Comparison of ENCODE assay signal across 22 cellular contexts in genomic region chr13:44857061-44857460, GRCh38.
DNase-seq lines count a peak whose midpoint lies in the region; ATAC-seq and TF ChIP-seq lines count a peak whose summit lies in the region.
"Had no signal": no experiment of that assay in that cellular context is flagged by ENCODE, and none has a peak within 500 bp of the region (broad histone marks: within the 10 kb centered on the region; RNA-seq: fewer than 3 reads in every experiment).

No MANE protein-coding gene starts in this region.

- H3K27ac Mint-ChIP-seq in stimulated activated effector memory CD8-positive, alpha-beta T cell treated with anti-CD3 and anti-CD28 coated beads, Interleukin-12 subunit alpha, Interleukin-12 subunit beta, amount 100 ng/mL, for 72 hours: no peak overlapping the region
- H3K27ac Mint-ChIP-seq: CD14-positive monocyte had no signal

- ATAC-seq in aorta (ENCODE audit: low FRiP score): no peak
- ATAC-seq in stimulated activated effector memory CD8-positive, alpha-beta T cell treated with anti-CD3 and anti-CD28 coated beads, Interleukin-12 subunit alpha, Interleukin-12 subunit beta, amount 100 ng/mL, for 72 hours: no peak

- H3K36me3 Mint-ChIP-seq in stimulated activated effector memory CD8-positive, alpha-beta T cell treated with anti-CD3 and anti-CD28 coated beads, Interleukin-12 subunit alpha, Interleukin-12 subunit beta, amount 100 ng/mL, for 72 hours: no peaks in the 10 kb centered on the region
- H3K36me3 Mint-ChIP-seq: CD14-positive monocyte had no signal

- H3K27ac ChIP-seq in GM23248 (no peak overlapping the region), esophagus squamous epithelium (peak overlapping the region in 3 of 4 donors; percentile 15 to 45 (median 31)), osteoblast (ENCODE audit: low read depth, low read length) (no peak overlapping the region), aorta (ENCODE audit: low read depth in 1 of 2, low read length in 2 of 2) (no peak overlapping the region)

- H3K9me3 ChIP-seq in GM23248 (ENCODE audit: low read depth) (no peaks in the 10 kb centered on the region), esophagus squamous epithelium (no peaks in the 10 kb centered on the region), osteoblast (ENCODE audit: low read depth, low read length) (no peaks in the 10 kb centered on the region), aorta (ENCODE audit: control insufficient read depth, low read length) (no peaks in the 10 kb centered on the region)

- H3K27me3 ChIP-seq in GM23248 (replicated peaks; ENCODE audit: insufficient read depth): no peaks in the 10 kb centered on the region
- H3K27me3 ChIP-seq in esophagus squamous epithelium: no peaks in the 10 kb centered on the region
- H3K27me3 ChIP-seq in osteoblast (ENCODE audit: insufficient read depth, low read length): no peaks in the 10 kb centered on the region
- H3K27me3 ChIP-seq in aorta (ENCODE audit: control insufficient read depth in 1 of 2, insufficient read depth in 2 of 2, low read length in 1 of 2): no peaks in the 10 kb centered on the region

- DNase-seq in GM23248 (peak; percentile 51), RKO (ENCODE audit: low spot score) (peak; percentile 24), esophagus squamous epithelium (lab: John Stamatoyannopoulos, UW) (no peak), osteoblast (ENCODE audit: insufficient read length, low spot score, missing footprints) (peak; percentile 59), NCI-H345 (lab: John Stamatoyannopoulos, UW) (no peak), aorta (no peak)
- no peak for DNase-seq in stimulated activated effector memory CD8-positive, alpha-beta T cell treated with anti-CD3 and anti-CD28 coated beads, Interleukin-12 subunit alpha, Interleukin-12 subunit beta, amount 100 ng/mL, for 72 hours (ENCODE audit: low spot score in 2 of 2)
- DNase-seq: ACHN, DMS 273 treated with DMSO at 0.1 percent for 48 hours, DND-41, GDM1, KBM-7, MV-4-11, NCI-H1417, NCI-H187, NCI-H2107, NCI-H510A treated with DMSO at 0.1 percent for 48 hours, NCI-H774, OCI-M1, RPMI8226, SIG-M5 had no signal

- intact Hi-C loops in esophagus squamous epithelium (cut with DNase I): no loop called here
- intact Hi-C loops in aorta (cut with DNase I): no loop called here

- no peaks in the 10 kb centered on the region for H4K20me1 ChIP-seq in GM23248 (ENCODE audit: insufficient read depth)
- H4K20me1 ChIP-seq in osteoblast (ENCODE audit: insufficient read depth, low read length): no peaks in the 10 kb centered on the region

- H3K4me1 ChIP-seq in GM23248 (ENCODE audit: insufficient read depth) (no peaks in the 10 kb centered on the region), esophagus squamous epithelium (peaks cover 14 to 78% (median 15%) of the 10 kb centered on the region in 3 donors), osteoblast (ENCODE audit: insufficient read depth, low read length) (no peaks in the 10 kb centered on the region), aorta (ENCODE audit: control insufficient read depth in 1 of 2, insufficient read depth in 2 of 2, low read length in 2 of 2) (no peaks in the 10 kb centered on the region)

- H3F3A ChIP-seq in GM23248 (ENCODE audit: insufficient read depth): no peaks in the 10 kb centered on the region

- no peak for TF ChIP-seq CTCF in esophagus squamous epithelium (IDR thresholded peaks at IDR 0.05)
- TF ChIP-seq CTCF in osteoblast (IDR thresholded peaks at IDR 0.05; ENCODE audit: extremely low read depth, low read depth, low read length): no peak

- WGBS in GM23248 (ENCODE audit: low coverage in 1 of 2, low lambda C conversion rate in 2 of 2, missing lambda C conversion rate in 2 of 2), 2 experiments: 45 to 47% methylated on average over 4 of the region's 4 CpGs
- WGBS in esophagus squamous epithelium, 2 donors: 49 to 71% methylated on average over 4 of the region's 4 CpGs
- WGBS in aorta, 2 donors: 94 to 96% methylated on average over 4 of the region's 4 CpGs

- H3K9me2 ChIP-seq in GM23248 (ENCODE audit: insufficient read depth): no peaks in the 10 kb centered on the region

- no peaks in the 10 kb centered on the region for H3K4me1 Mint-ChIP-seq in stimulated activated effector memory CD8-positive, alpha-beta T cell treated with anti-CD3 and anti-CD28 coated beads, Interleukin-12 subunit alpha, Interleukin-12 subunit beta, amount 100 ng/mL, for 72 hours
- H3K4me1 Mint-ChIP-seq: CD14-positive monocyte had no signal

- in situ Hi-C loops in GM23248 (cut with MboI): no loop called here

- H3K79me2 ChIP-seq in GM23248 (ENCODE audit: insufficient read depth) (no peaks in the 10 kb centered on the region), osteoblast (ENCODE audit: insufficient read depth, low read length) (no peaks in the 10 kb centered on the region)

- H3K9ac ChIP-seq in GM23248: no peak overlapping the region

- TF ChIP-seq POLR2A in esophagus squamous epithelium (IDR thresholded peaks at IDR 0.05): no peak

- H3K9me3 Mint-ChIP-seq in stimulated activated effector memory CD8-positive, alpha-beta T cell treated with anti-CD3 and anti-CD28 coated beads, Interleukin-12 subunit alpha, Interleukin-12 subunit beta, amount 100 ng/mL, for 72 hours: no peaks in the 10 kb centered on the region
- H3K9me3 Mint-ChIP-seq: CD14-positive monocyte had no signal

- H3K4me3 ChIP-seq in GM23248: no peak overlapping the region
- H3K4me3 ChIP-seq in esophagus squamous epithelium: no peak overlapping the region
- H3K4me3 ChIP-seq in osteoblast (ENCODE audit: insufficient read depth, low read length): no peak overlapping the region
- no peak overlapping the region for H3K4me3 ChIP-seq in aorta (ENCODE audit: low read length in 2 of 2)

- H3K4me2 ChIP-seq in GM23248 (ENCODE audit: unreplicated experiment): no peak overlapping the region
- H3K4me2 ChIP-seq in osteoblast (ENCODE audit: insufficient read depth, low read length): no peak overlapping the region

- H2AFZ ChIP-seq in GM23248: no peak overlapping the region
- H2AFZ ChIP-seq in osteoblast (ENCODE audit: low read length): no peak overlapping the region

- H3K4me3 Mint-ChIP-seq in stimulated activated effector memory CD8-positive, alpha-beta T cell treated with anti-CD3 and anti-CD28 coated beads, Interleukin-12 subunit alpha, Interleukin-12 subunit beta, amount 100 ng/mL, for 72 hours: no peak overlapping the region
- H3K4me3 Mint-ChIP-seq: CD14-positive monocyte had no signal

- H3K36me3 ChIP-seq in GM23248 (ENCODE audit: low read depth) (no peaks in the 10 kb centered on the region), esophagus squamous epithelium (no peaks in the 10 kb centered on the region), osteoblast (ENCODE audit: insufficient read depth, low read length) (no peaks in the 10 kb centered on the region), aorta (ENCODE audit: control insufficient read depth in 1 of 2, insufficient read depth in 2 of 2, low read length in 1 of 2) (no peaks in the 10 kb centered on the region)

Comparison
In these comparisons a context has a peak if more than half of its experiments do, and no peak if none do; other contexts are left out.
1. DNase-seq: peak in GM23248 (single experiment), RKO (single experiment) and osteoblast (single experiment); none in esophagus squamous epithelium (single experiment), NCI-H345 (single experiment), aorta (0 of 2) and stimulated activated effector memory CD8-positive, alpha-beta T cell treated with anti-CD3 and anti-CD28 coated beads, Interleukin-12 subunit alpha, Interleukin-12 subunit beta, amount 100 ng/mL, for 72 hours (0 of 2).
2. H3K27ac ChIP-seq: peak in esophagus squamous epithelium (3 of 4); none in GM23248 (single experiment), osteoblast (single experiment) and aorta (0 of 2).